Comparison of ENCODE assay signal across 13 cellular contexts in the genomic region with DNA sequence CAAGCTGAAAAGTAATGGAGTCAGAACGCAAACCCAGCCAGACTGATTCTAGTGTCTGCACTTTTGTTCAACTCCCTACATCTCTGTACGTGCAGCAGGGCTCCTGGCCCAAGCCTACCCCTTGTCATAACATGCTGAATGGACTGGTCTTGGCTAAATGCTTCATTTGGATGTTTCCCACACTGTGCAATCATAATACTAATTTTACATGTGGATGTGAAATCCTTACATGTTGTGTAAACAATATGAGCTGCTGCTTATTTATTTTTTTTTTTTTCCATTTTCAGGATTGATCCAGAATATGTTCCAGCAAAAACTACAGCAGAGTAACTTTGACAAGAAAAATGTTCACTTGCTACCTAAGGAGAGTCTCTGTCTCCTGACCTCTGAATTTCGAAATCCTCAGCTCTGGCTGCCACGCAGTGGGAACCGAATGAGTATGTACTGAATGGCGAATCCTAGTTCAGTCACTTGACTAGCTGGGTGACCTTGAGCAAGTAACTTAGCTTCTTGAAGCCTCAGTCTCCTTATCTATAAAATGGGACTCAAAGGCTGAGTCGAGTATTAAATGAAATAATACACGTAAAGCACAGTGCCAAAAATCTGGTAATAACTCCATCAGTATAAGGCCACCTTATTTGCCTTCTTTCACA.
DNase-seq lines count a peak whose midpoint lies in the region; ATAC-seq and TF ChIP-seq lines count a peak whose summit lies in the region.
"Had no signal": no experiment of that assay in that cellular context is flagged by ENCODE, and none has a peak within 500 bp of the region (broad histone marks: within the 10 kb centered on the region; RNA-seq: fewer than 3 reads in every experiment).

No MANE protein-coding gene starts in this region.

- DNase-seq in right cardiac atrium (peak in 2 of 3 donors; percentile 25 to 61), Right ventricle myocardium superior (no peak), fibroblast of villous mesenchyme (ENCODE audit: low read depth) (peak; percentile 56), suprapubic skin (ENCODE audit: low spot score in 2 of 2) (no peak), NCI-H1092 (lab: John Stamatoyannopoulos, UW) (no peak), DMS79 (lab: John Stamatoyannopoulos, UW) (no peak)
- DNase-seq in effector memory CD4-positive, alpha-beta T cell: no peak
- DNase-seq: HCEC 1CT, NCI-H1417, NCI-H2029, NCI-H526 had no signal

- H3K36me3 ChIP-seq in esophagus (ENCODE audit: control insufficient read depth in 2 of 2, insufficient read depth in 2 of 2, low read length in 1 of 2) (no peaks in the 10 kb centered on the region), suprapubic skin (no peaks in the 10 kb centered on the region)
- H3K36me3 ChIP-seq in effector memory CD4-positive, alpha-beta T cell (ENCODE audit: control insufficient read depth, insufficient read depth, low read length): no peaks in the 10 kb centered on the region

- WGBS in right cardiac atrium: 78% methylated on average over 8 of the region's 8 CpGs
- 49 to 55% methylated on average over 8 of the region's 8 CpGs for WGBS in esophagus, 2 donors
- WGBS in suprapubic skin: 52% methylated on average over 8 of the region's 8 CpGs

- TF ChIP-seq POLR2A in suprapubic skin (IDR thresholded peaks at IDR 0.05): no peak

- H3K4me1 ChIP-seq in right cardiac atrium (ENCODE audit: control insufficient read depth, insufficient read depth, low read length) (no peaks in the 10 kb centered on the region), esophagus (ENCODE audit: control insufficient read depth in 2 of 2, insufficient read depth in 2 of 2, low read length in 1 of 2) (peaks cover 3 to 10% of the 10 kb centered on the region in 2 donors), suprapubic skin (peaks cover 59% of the 10 kb centered on the region)
- H3K4me1 ChIP-seq in effector memory CD4-positive, alpha-beta T cell (ENCODE audit: control insufficient read depth, insufficient read depth, low read length, poor library complexity, severe bottlenecking): no peaks in the 10 kb centered on the region

- no peak for TF ChIP-seq EP300 in suprapubic skin (IDR thresholded peaks at IDR 0.05)

- H3K9me3 ChIP-seq in right cardiac atrium (ENCODE audit: control insufficient read depth, low read length) (no peaks in the 10 kb centered on the region), esophagus (ENCODE audit: control insufficient read depth in 2 of 2, insufficient read depth in 1 of 2, low read depth in 1 of 2, low read length in 1 of 2) (no peaks in the 10 kb centered on the region), suprapubic skin (no peaks in the 10 kb centered on the region)
- H3K9me3 ChIP-seq in effector memory CD4-positive, alpha-beta T cell (ENCODE audit: control insufficient read depth, low read length): no peaks in the 10 kb centered on the region

- ATAC-seq in right cardiac atrium (peak in 1 of 2 donors; percentile 26), Right ventricle myocardium superior (ENCODE audit: poor library complexity) (no peak)

- H3K27ac ChIP-seq in right cardiac atrium (ENCODE audit: low read length) (no peak overlapping the region), esophagus (ENCODE audit: low read depth in 2 of 2, low read length in 1 of 2) (peak overlapping the region; percentile 72 to 77), suprapubic skin (peak overlapping the region; percentile 57)
- no peak overlapping the region for H3K27ac ChIP-seq in effector memory CD4-positive, alpha-beta T cell (ENCODE audit: insufficient read depth, low read length, poor library complexity, severe bottlenecking)
- H3K27ac ChIP-seq: C4-2B had no signal

- H3K4me3 ChIP-seq in right cardiac atrium (ENCODE audit: low read length): no peak overlapping the region
- H3K4me3 ChIP-seq in esophagus (ENCODE audit: low read depth in 1 of 2, low read length in 2 of 2): no peak overlapping the region
- no peak overlapping the region for H3K4me3 ChIP-seq in fibroblast of villous mesenchyme (ENCODE audit: low read depth, low read length)
- no peak overlapping the region for H3K4me3 ChIP-seq in suprapubic skin
- no peak overlapping the region for H3K4me3 ChIP-seq in effector memory CD4-positive, alpha-beta T cell (ENCODE audit: insufficient read depth, low read depth, low read length, poor library complexity, severe bottlenecking)

- H3K27me3 ChIP-seq in right cardiac atrium (ENCODE audit: control insufficient read depth, insufficient read depth): no peaks in the 10 kb centered on the region
- H3K27me3 ChIP-seq in esophagus (ENCODE audit: control insufficient read depth in 1 of 2, insufficient read depth in 2 of 2, low read length in 2 of 2): no peaks in the 10 kb centered on the region
- H3K27me3 ChIP-seq in suprapubic skin: no peaks in the 10 kb centered on the region
- peaks cover 4% of the 10 kb centered on the region for H3K27me3 ChIP-seq in effector memory CD4-positive, alpha-beta T cell (replicated peaks; ENCODE audit: control insufficient read depth, insufficient read depth, low read length, poor library complexity, severe bottlenecking)

- no peak for TF ChIP-seq CTCF in fibroblast of villous mesenchyme (IDR thresholded peaks at IDR 0.05; ENCODE audit: insufficient read depth, low read depth, low read length)
- TF ChIP-seq CTCF in suprapubic skin (IDR thresholded peaks at IDR 0.05): no peak

- intact Hi-C loops in right cardiac atrium (cut with DNase I): no loop called here
- intact Hi-C loops in Right ventricle myocardium superior (cut with DNase I): no loop called here

Comparison
In these comparisons a context has a peak if more than half of its experiments do, and no peak if none do; other contexts are left out.
1. DNase-seq: peak in right cardiac atrium (2 of 3) and fibroblast of villous mesenchyme (single experiment); none in Right ventricle myocardium superior (single experiment), suprapubic skin (0 of 2), NCI-H1092 (single experiment), effector memory CD4-positive, alpha-beta T cell (0 of 3) and DMS79 (single experiment).
2. H3K27ac ChIP-seq: peak in esophagus (2 of 2) and suprapubic skin (single experiment); none in right cardiac atrium (single experiment) and effector memory CD4-positive, alpha-beta T cell (single experiment).